In genomic region chr20:2292711-2293110, GRCh38 we compare ENCODE assay signal across 1 cellular context.
TF ChIP-seq lines count a peak whose summit lies in the region.

No MANE protein-coding gene starts in this region.

TF ChIP-seq in SK-N-SH treated with all-trans-retinoic acid at 6 μM for 48 hours, 23 proteins besides CTCF, POLR2A, EP300 and RAD21 (continued from another document):
- no peak for TF ChIP-seq TSHZ2 (CRISPR knock-in tag; IDR thresholded peaks at IDR 0.05)
- TF ChIP-seq BACH2 (CRISPR knock-in tag; IDR thresholded peaks at IDR 0.05; ENCODE audit: borderline replicate concordance): no peak
- no peak for TF ChIP-seq CREB5 (CRISPR knock-in tag; IDR thresholded peaks at IDR 0.05; ENCODE audit: low read depth)
